Comparison of ENCODE assay signal across 23 cellular contexts in the genomic region with DNA sequence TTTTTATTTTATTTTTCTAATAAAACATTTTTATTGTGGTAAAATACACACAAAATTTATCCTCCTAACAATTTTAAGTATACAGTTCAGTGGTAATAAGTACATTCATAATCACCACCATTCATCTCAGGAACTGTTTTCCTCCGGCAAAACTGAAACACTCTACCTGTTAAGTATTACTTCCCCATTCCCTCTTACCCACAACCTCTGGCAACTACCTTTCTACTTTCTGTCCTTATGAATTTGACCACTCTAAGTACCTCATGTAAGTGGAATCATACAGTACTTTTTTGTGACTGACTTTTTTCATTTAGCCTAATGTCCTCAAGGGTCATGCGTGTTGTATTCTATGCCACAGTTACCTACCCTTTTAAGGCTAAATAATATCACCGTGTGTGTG. TPM values are rescaled to one million over a fixed set of nuclear protein-coding genes. Genes with fewer than 3 reads are reported as not detected.
DNase-seq lines count a peak whose midpoint lies in the region; ATAC-seq and TF ChIP-seq lines count a peak whose summit lies in the region.
"Had no signal": no experiment of that assay in that cellular context is flagged by ENCODE, and none has a peak within 500 bp of the region (broad histone marks: within the 10 kb centered on the region; RNA-seq: fewer than 3 reads in every experiment).

No MANE protein-coding gene starts in this region.

- H3K9me3 Mint-ChIP-seq in activated CD8-positive, alpha-beta T cell treated with anti-CD3 and anti-CD28 coated beads for 36 hours = no peaks in the 10 kb centered on the region

- no CpG with 5 or more reads among the region's 3 CpGs for WGBS in neuronal stem cell (ENCODE audit: extremely low coverage in 2 of 2, insufficient read length in 2 of 2, insufficient replicate concordance in 1 of 2), 2 donors

- H3K9ac ChIP-seq in neuronal stem cell (ENCODE audit: low read depth, low read length, poor library complexity) = no peak overlapping the region
- H3K9ac ChIP-seq: BLaER1 treated with 17β-estradiol and CSF1 and Interleukin-3, amounts not matched to agents 10 nM and 100 nM; parathyroid adenoma had no signal

- no peaks in the 10 kb centered on the region for H3K4me1 ChIP-seq in neuronal stem cell (ENCODE audit: control insufficient read depth in 2 of 2, insufficient read depth in 1 of 2, low read depth in 1 of 2, low read length in 2 of 2)
- H3K4me1 ChIP-seq: BLaER1 treated with 17β-estradiol and CSF1 and Interleukin-3, amounts not matched to agents 10 nM and 100 nM; parathyroid adenoma had no signal

- H3K36me3 Mint-ChIP-seq in activated CD8-positive, alpha-beta T cell treated with anti-CD3 and anti-CD28 coated beads for 36 hours (ENCODE audit: low read depth) = no peaks in the 10 kb centered on the region

- TF ChIP-seq CTCF in GM12864 (IDR thresholded peaks at IDR 0.05; ENCODE audit: low read depth, low read length, missing control alignments) = no peak
- TF ChIP-seq CTCF in activated CD8-positive, alpha-beta T cell treated with anti-CD3 and anti-CD28 coated beads for 36 hours (IDR thresholded peaks at IDR 0.05) = no peak

- H3K27me3 ChIP-seq in neuronal stem cell (ENCODE audit: control insufficient read depth in 3 of 3, insufficient read depth in 3 of 3, low read depth in 1 of 3, low read length in 3 of 3) = no peaks in the 10 kb centered on the region
- H3K27me3 ChIP-seq: BLaER1 treated with 17β-estradiol and CSF1 and Interleukin-3, amounts not matched to agents 10 nM and 100 nM had no signal

- H3K4ac ChIP-seq in neuronal stem cell (ENCODE audit: low read length) = no peak overlapping the region

- CTCF ChIA-PET in activated CD8-positive, alpha-beta T cell treated with anti-CD3 and anti-CD28 coated beads for 36 hours (lab: Charles Lee) = interaction anchor here (1.0 kb wide), 1 partner anchor 8 kb away, joined by 3 read pairs; no protein-coding TSS in a partner anchor

- H3K9me3 ChIP-seq in neuronal stem cell (replicated peaks in 1 of 2; ENCODE audit: control insufficient read depth in 2 of 2, insufficient read depth in 1 of 2, low read depth in 1 of 2, low read length in 2 of 2) = no peaks in the 10 kb centered on the region

- H3K4me3 Mint-ChIP-seq in activated CD8-positive, alpha-beta T cell treated with anti-CD3 and anti-CD28 coated beads for 36 hours = no peak overlapping the region
- H3K4me3 Mint-ChIP-seq: activated CD8-positive, alpha-beta memory T cell treated with anti-CD3 and anti-CD28 coated beads, Interleukin-2, amount 10 ng/mL, durations not matched to agents 7 days and 5 days; T-helper 17 cell had no signal

- intact Hi-C loops in activated CD8-positive, alpha-beta T cell treated with anti-CD3 and anti-CD28 coated beads for 36 hours (cut with micrococcal nuclease) = loop anchor here (10.0 kb wide), 1 partner anchor 74 kb away; no protein-coding TSS in a partner anchor

- no peak overlapping the region for H2BK15ac ChIP-seq in neuronal stem cell (ENCODE audit: low read length)

- H3K4me1 Mint-ChIP-seq in activated CD8-positive, alpha-beta T cell treated with anti-CD3 and anti-CD28 coated beads for 36 hours (ENCODE audit: low read depth) = peaks cover 10% of the 10 kb centered on the region
- H3K4me1 Mint-ChIP-seq: T-helper 17 cell had no signal

- no peaks in the 10 kb centered on the region for H3K36me3 ChIP-seq in neuronal stem cell (replicated peaks in 1 of 2; ENCODE audit: control insufficient read depth in 2 of 2, insufficient read depth in 2 of 2, low read length in 2 of 2)
- H3K36me3 ChIP-seq: BLaER1 treated with 17β-estradiol and CSF1 and Interleukin-3, amounts not matched to agents 10 nM and 100 nM had no signal

- H3K14ac ChIP-seq in neuronal stem cell (ENCODE audit: low read length) = no peak overlapping the region

- no peak overlapping the region for H3K23ac ChIP-seq in neuronal stem cell (ENCODE audit: low read depth, low read length, poor library complexity)

- ATAC-seq in GM19351 (IDR thresholded peaks at IDR 0.05; ENCODE audit: unreplicated experiment) (peak; percentile 63), HG02571 (IDR thresholded peaks at IDR 0.05; ENCODE audit: unreplicated experiment) (peak; percentile 36), HG03342 (IDR thresholded peaks at IDR 0.05; ENCODE audit: unreplicated experiment) (peak; percentile 57)
- no peak for ATAC-seq in activated CD8-positive, alpha-beta T cell treated with anti-CD3 and anti-CD28 coated beads for 36 hours
- ATAC-seq: activated CD8-positive, alpha-beta memory T cell treated with anti-CD3 and anti-CD28 coated beads, Interleukin-2, amount 10 ng/mL, durations not matched to agents 7 days and 5 days; HCT116; left ventricle myocardium superior; T-helper 17 cell had no signal

- no peak overlapping the region for H2BK12ac ChIP-seq in neuronal stem cell (ENCODE audit: low read length)

- H3K18ac ChIP-seq in neuronal stem cell (ENCODE audit: low read length) = no peak overlapping the region

- POLR2A ChIA-PET in activated CD8-positive, alpha-beta T cell treated with anti-CD3 and anti-CD28 coated beads for 36 hours (lab: Charles Lee) = no interaction called here

- no peak overlapping the region for H4K8ac ChIP-seq in neuronal stem cell (ENCODE audit: low read depth, low read length)

- no peak overlapping the region for H3K27ac ChIP-seq in neuronal stem cell (replicated peaks; ENCODE audit: low read length)
- H3K27ac ChIP-seq: BLaER1 treated with 17β-estradiol and CSF1 and Interleukin-3, amounts not matched to agents 10 nM and 100 nM; coronary artery; parathyroid adenoma had no signal

- H3K27ac Mint-ChIP-seq in activated CD8-positive, alpha-beta T cell treated with anti-CD3 and anti-CD28 coated beads for 36 hours = no peak overlapping the region
- H3K27ac Mint-ChIP-seq: activated CD8-positive, alpha-beta memory T cell treated with anti-CD3 and anti-CD28 coated beads, Interleukin-2, amount 10 ng/mL, durations not matched to agents 7 days and 5 days; T-helper 17 cell had no signal

- DNase-seq in GM12864 (ENCODE audit: low read depth) (peak; percentile 36), C1 segment of cervical spinal cord (lab: John Stamatoyannopoulos, UW) (no peak), neuronal stem cell (ENCODE audit: low spot score) (no peak), amniotic stem cell (lab: John Stamatoyannopoulos, UW) (no peak)
- no peak for DNase-seq in activated CD8-positive, alpha-beta T cell treated with anti-CD3 and anti-CD28 coated beads for 36 hours
- DNase-seq: 8988T; activated CD4-positive, CD25-positive, alpha-beta regulatory T cell; activated CD8-positive, alpha-beta memory T cell treated with anti-CD3 and anti-CD28 coated beads, Interleukin-2, amount 10 ng/mL, durations not matched to agents 7 days and 5 days; left ventricle myocardium superior; NCI-H1436; NCI-H226; SHP77 treated with DMSO at 0.1 percent for 48 hours; stimulated activated CD4-positive, alpha-beta T cell treated with anti-CD3 and anti-CD28 coated beads, Interleukin-4, amount 100 ng/mL, for 4 hours; T-helper 17 cell had no signal

- H2BK5ac ChIP-seq in neuronal stem cell (ENCODE audit: low read length) = no peak overlapping the region

- no peak overlapping the region for H3K4me3 ChIP-seq in GM12864 (ENCODE audit: low read depth, low read length)
- no peak overlapping the region for H3K4me3 ChIP-seq in neuronal stem cell (ENCODE audit: low read length in 2 of 2)
- H3K4me3 ChIP-seq: BLaER1 treated with 17β-estradiol and CSF1 and Interleukin-3, amounts not matched to agents 10 nM and 100 nM; coronary artery had no signal

- H3K4me2 ChIP-seq in neuronal stem cell (ENCODE audit: insufficient read depth, low read length, poor library complexity, severe bottlenecking) = no peak overlapping the region
- H3K4me2 ChIP-seq: BLaER1 treated with 17β-estradiol and CSF1 and Interleukin-3, amounts not matched to agents 10 nM and 100 nM had no signal

- H4K91ac ChIP-seq in neuronal stem cell (ENCODE audit: low read depth, low read length, poor library complexity) = no peak overlapping the region

- H3K79me1 ChIP-seq in neuronal stem cell (ENCODE audit: low read depth, low read length) = no peaks in the 10 kb centered on the region

- no peak overlapping the region for H2BK120ac ChIP-seq in neuronal stem cell (ENCODE audit: low read depth, low read length)

- no peaks in the 10 kb centered on the region for H3K27me3 Mint-ChIP-seq in activated CD8-positive, alpha-beta T cell treated with anti-CD3 and anti-CD28 coated beads for 36 hours
- H3K27me3 Mint-ChIP-seq: activated CD8-positive, alpha-beta memory T cell treated with anti-CD3 and anti-CD28 coated beads, Interleukin-2, amount 10 ng/mL, durations not matched to agents 7 days and 5 days; T-helper 17 cell had no signal

- no peak overlapping the region for H2AK5ac ChIP-seq in neuronal stem cell (ENCODE audit: low read depth, low read length)

- no peak overlapping the region for H2AFZ ChIP-seq in neuronal stem cell (ENCODE audit: low read length)
- H2AFZ ChIP-seq: parathyroid adenoma had no signal

RNA-seq across cellular contexts. Expression of a gene that starts 21.1 kb away (rescaled TPM):
- total RNA-seq in activated CD8-positive, alpha-beta T cell treated with anti-CD3 and anti-CD28 coated beads for 36 hours = not detected
- not detected for polyA plus RNA-seq in neuronal stem cell (2013, experiment 1 of 2)
- polyA plus RNA-seq in neuronal stem cell (2013, experiment 2 of 2) = not detected
- total RNA-seq: epithelial cell of proximal tubule, left ventricle myocardium superior, LHCN-M2, T-helper 17 cell had no signal

RNA-seq across cellular contexts. Expression of a gene that starts 27.3 kb away (rescaled TPM):
- not detected for total RNA-seq in activated CD8-positive, alpha-beta T cell treated with anti-CD3 and anti-CD28 coated beads for 36 hours
- not detected for polyA plus RNA-seq in neuronal stem cell (2013, experiment 1 of 2)
- not detected for polyA plus RNA-seq in neuronal stem cell (2013, experiment 2 of 2)
- total RNA-seq: activated CD8-positive, alpha-beta memory T cell treated with anti-CD3 and anti-CD28 coated beads, Interleukin-2, amount 10 ng/mL, durations not matched to agents 7 days and 5 days; epithelial cell of proximal tubule; left ventricle myocardium superior; LHCN-M2; T-helper 17 cell had no signal

RNA-seq across cellular contexts. Expression of a gene that starts 30.0 kb away (rescaled TPM):
- 10 to 100 TPM; 23.2 to 25.8 TPM for total RNA-seq in activated CD8-positive, alpha-beta T cell treated with anti-CD3 and anti-CD28 coated beads for 36 hours
- 22.5 TPM for polyA plus RNA-seq in neuronal stem cell (2013, experiment 1 of 2)
- 22.5 TPM for polyA plus RNA-seq in neuronal stem cell (2013, experiment 2 of 2)
